In genomic region chr10:47024046-47024322, GRCh38 we compare ENCODE assay signal across 2 cellular contexts.
TF ChIP-seq lines count a peak whose summit lies in the region.

No MANE protein-coding gene starts in this region.

TF ChIP-seq in GM23338, 12 proteins besides CTCF, POLR2A, EP300 and RAD21:
- TF ChIP-seq ZNF114 (CRISPR knock-in tag; IDR thresholded peaks at IDR 0.05) (no peak), NANOG (IDR thresholded peaks at IDR 0.05; ENCODE audit: borderline replicate concordance) (no peak), JUNB (IDR thresholded peaks at IDR 0.05; ENCODE audit: unreplicated experiment) (no peak), POLR2AphosphoS5 (IDR thresholded peaks at IDR 0.05; ENCODE audit: low read depth) (no peak), ZNF331 (CRISPR knock-in tag; IDR thresholded peaks at IDR 0.05; ENCODE audit: low read depth) (no peak), EZH2 (IDR thresholded peaks at IDR 0.05; ENCODE audit: low read depth, unreplicated experiment) (no peak), CREB1 (CRISPR knock-in tag; IDR thresholded peaks at IDR 0.05; ENCODE audit: low read depth) (no peak), STAT1 (IDR thresholded peaks at IDR 0.05; ENCODE audit: unreplicated experiment) (no peak), EZH2phosphoT487 (IDR thresholded peaks at IDR 0.05; ENCODE audit: unreplicated experiment) (no peak), ZNF462 (CRISPR knock-in tag; IDR thresholded peaks at IDR 0.05) (no peak)
- TF ChIP-seq, protein P1, sequence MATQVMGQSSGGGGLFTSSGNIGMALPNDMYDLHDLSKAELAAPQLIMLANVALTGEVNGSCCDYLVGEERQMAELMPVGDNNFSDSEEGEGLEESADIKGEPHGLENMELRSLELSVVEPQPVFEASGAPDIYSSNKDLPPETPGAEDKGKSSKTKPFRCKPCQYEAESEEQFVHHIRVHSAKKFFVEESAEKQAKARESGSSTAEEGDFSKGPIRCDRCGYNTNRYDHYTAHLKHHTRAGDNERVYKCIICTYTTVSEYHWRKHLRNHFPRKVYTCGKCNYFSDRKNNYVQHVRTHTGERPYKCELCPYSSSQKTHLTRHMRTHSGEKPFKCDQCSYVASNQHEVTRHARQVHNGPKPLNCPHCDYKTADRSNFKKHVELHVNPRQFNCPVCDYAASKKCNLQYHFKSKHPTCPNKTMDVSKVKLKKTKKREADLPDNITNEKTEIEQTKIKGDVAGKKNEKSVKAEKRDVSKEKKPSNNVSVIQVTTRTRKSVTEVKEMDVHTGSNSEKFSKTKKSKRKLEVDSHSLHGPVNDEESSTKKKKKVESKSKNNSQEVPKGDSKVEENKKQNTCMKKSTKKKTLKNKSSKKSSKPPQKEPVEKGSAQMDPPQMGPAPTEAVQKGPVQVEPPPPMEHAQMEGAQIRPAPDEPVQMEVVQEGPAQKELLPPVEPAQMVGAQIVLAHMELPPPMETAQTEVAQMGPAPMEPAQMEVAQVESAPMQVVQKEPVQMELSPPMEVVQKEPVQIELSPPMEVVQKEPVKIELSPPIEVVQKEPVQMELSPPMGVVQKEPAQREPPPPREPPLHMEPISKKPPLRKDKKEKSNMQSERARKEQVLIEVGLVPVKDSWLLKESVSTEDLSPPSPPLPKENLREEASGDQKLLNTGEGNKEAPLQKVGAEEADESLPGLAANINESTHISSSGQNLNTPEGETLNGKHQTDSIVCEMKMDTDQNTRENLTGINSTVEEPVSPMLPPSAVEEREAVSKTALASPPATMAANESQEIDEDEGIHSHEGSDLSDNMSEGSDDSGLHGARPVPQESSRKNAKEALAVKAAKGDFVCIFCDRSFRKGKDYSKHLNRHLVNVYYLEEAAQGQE (IDR thresholded peaks at IDR 0.05; ENCODE audit: unreplicated experiment) = no peak
- TF ChIP-seq, protein P2, sequence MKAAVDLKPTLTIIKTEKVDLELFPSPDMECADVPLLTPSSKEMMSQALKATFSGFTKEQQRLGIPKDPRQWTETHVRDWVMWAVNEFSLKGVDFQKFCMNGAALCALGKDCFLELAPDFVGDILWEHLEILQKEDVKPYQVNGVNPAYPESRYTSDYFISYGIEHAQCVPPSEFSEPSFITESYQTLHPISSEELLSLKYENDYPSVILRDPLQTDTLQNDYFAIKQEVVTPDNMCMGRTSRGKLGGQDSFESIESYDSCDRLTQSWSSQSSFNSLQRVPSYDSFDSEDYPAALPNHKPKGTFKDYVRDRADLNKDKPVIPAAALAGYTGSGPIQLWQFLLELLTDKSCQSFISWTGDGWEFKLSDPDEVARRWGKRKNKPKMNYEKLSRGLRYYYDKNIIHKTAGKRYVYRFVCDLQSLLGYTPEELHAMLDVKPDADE (IDR thresholded peaks at IDR 0.05) = no peak

TF ChIP-seq in H1, 55 proteins besides CTCF, POLR2A, EP300 and RAD21:
- TF ChIP-seq ATF2 (IDR thresholded peaks at IDR 0.05; ENCODE audit: low read length) = no peak
- no peak for TF ChIP-seq SIX5 (IDR thresholded peaks at IDR 0.05; ENCODE audit: low read depth, low read length)
- TF ChIP-seq BACH1 (IDR thresholded peaks at IDR 0.05; ENCODE audit: low read length) = no peak
- no peak for TF ChIP-seq MAFK (IDR thresholded peaks at IDR 0.05; ENCODE audit: low read depth, low read length)
- TF ChIP-seq, protein P3, sequence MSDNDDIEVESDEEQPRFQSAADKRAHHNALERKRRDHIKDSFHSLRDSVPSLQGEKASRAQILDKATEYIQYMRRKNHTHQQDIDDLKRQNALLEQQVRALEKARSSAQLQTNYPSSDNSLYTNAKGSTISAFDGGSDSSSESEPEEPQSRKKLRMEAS (IDR thresholded peaks at IDR 0.05) = no peak
